Comparison of ENCODE assay signal across 14 cellular contexts in genomic region chr2:54630841-54631497, GRCh38.
DNase-seq lines count a peak whose midpoint lies in the region; ATAC-seq, FAIRE-seq and TF ChIP-seq lines count a peak whose summit lies in the region.
"Had no signal": no experiment of that assay in that cellular context is flagged by ENCODE, and none has a peak within 500 bp of the region (broad histone marks: within the 10 kb centered on the region; RNA-seq: fewer than 3 reads in every experiment).

No MANE protein-coding gene starts in this region.

- FAIRE-seq in pancreas (lab: Jason Lieb, UNC): no peak
- FAIRE-seq: colon had no signal

- H3K27me3 ChIP-seq in ACC112 (ENCODE audit: insufficient read depth, low read length): no peaks in the 10 kb centered on the region
- no peaks in the 10 kb centered on the region for H3K27me3 ChIP-seq in SJSA1 (replicated peaks)
- H3K27me3 ChIP-seq in pancreas: no peaks in the 10 kb centered on the region

- no peak overlapping the region for H3K4me3 ChIP-seq in ACC112 (ENCODE audit: low read depth, low read length)
- no peak overlapping the region for H3K4me3 ChIP-seq in SJSA1
- H3K4me3 ChIP-seq in pancreas: no peak overlapping the region

- H3K4me3 Mint-ChIP-seq in glutamatergic neuron (ENCODE audit: unreplicated experiment): no peak overlapping the region
- H3K4me3 Mint-ChIP-seq: HFFc6 had no signal

- H3K27ac ChIP-seq in ACC112 (ENCODE audit: low read depth, low read length) (peak overlapping the region; percentile 49; the same call in 1 of the 2 replicates), SJSA1 (peak overlapping the region; percentile 88), pancreas (peak overlapping the region; percentile 1 to 83 (median 59))

- H3K9me3 Mint-ChIP-seq in glutamatergic neuron (ENCODE audit: unreplicated experiment): peaks cover 21% of the 10 kb centered on the region
- H3K9me3 Mint-ChIP-seq: HFFc6 had no signal

- H3K4me1 Mint-ChIP-seq in glutamatergic neuron (ENCODE audit: low read depth, unreplicated experiment): peaks cover 18% of the 10 kb centered on the region

- H3K27me3 Mint-ChIP-seq in glutamatergic neuron (ENCODE audit: unreplicated experiment): peaks cover 15% of the 10 kb centered on the region

- DNase-seq in SJSA1 (ENCODE audit: low read depth in 1 of 2, low spot score in 2 of 2) (peak; percentile 50 to 74), glutamatergic neuron (no peak), pancreas (peak in 2 of 6 donors; percentile 43 to 73), HCEC 1CT (no peak)
- no peak for DNase-seq in stimulated activated CD4-positive, alpha-beta T cell treated with anti-CD3 and anti-CD28 coated beads, Interleukin-4, amount 100 ng/mL, for 4 hours
- DNase-seq in activated CD4-positive, alpha-beta T cell treated with anti-CD3 and anti-CD28 coated beads for 48 hours: no peak
- no peak for DNase-seq in stimulated activated naive CD4-positive, alpha-beta T cell treated with Interleukin-2 at 50 U/mL for 16 hours (lab: John Stamatoyannopoulos, UW)
- DNase-seq: activated CD4-positive, alpha-beta T cell treated with anti-CD3 and anti-CD28 coated beads for 4 hours; HFFc6; NCI-H1694; NCI-H774; stimulated activated CD4-positive, alpha-beta T cell treated with anti-CD3 and anti-CD28 coated beads, Interleukin-12 subunit alpha, Interleukin-12 subunit beta, amount 100 ng/mL, for 4 hours had no signal

- H3K79me2 ChIP-seq in ACC112 (ENCODE audit: control insufficient read depth, insufficient read depth, low read length, unreplicated experiment): peaks cover 25% of the 10 kb centered on the region

- peak overlapping the region; percentile 40 for H3K27ac Mint-ChIP-seq in glutamatergic neuron (ENCODE audit: unreplicated experiment)

- intact Hi-C loops in pancreas (cut with DNase I): no loop called here

- peaks cover 25% of the 10 kb centered on the region for H3K36me3 Mint-ChIP-seq in glutamatergic neuron (ENCODE audit: unreplicated experiment)

- H3K9me3 ChIP-seq in SJSA1 (replicated peaks): no peaks in the 10 kb centered on the region
- H3K9me3 ChIP-seq in pancreas: no peaks in the 10 kb centered on the region

- 79% methylated on average over 30 of the region's 30 CpGs for WGBS in pancreas, 2 donors

- H3K4me1 ChIP-seq in ACC112 (ENCODE audit: control insufficient read depth, insufficient read depth, low read length, unreplicated experiment) (peaks cover 56% of the 10 kb centered on the region), SJSA1 (replicated peaks) (peaks cover 66% of the 10 kb centered on the region), pancreas (peaks cover 16 to 38% (median 18%) of the 10 kb centered on the region in 3 donors)

- H2AFZ ChIP-seq in ACC112 (ENCODE audit: low read length, unreplicated experiment): no peak overlapping the region

- TF ChIP-seq CTCF in glutamatergic neuron (IDR thresholded peaks at IDR 0.05; ENCODE audit: partially characterized antibody, unreplicated experiment) (no peak), pancreas (IDR thresholded peaks at IDR 0.05) (no peak)

- no peak for ATAC-seq in pancreas

- peaks cover 55% of the 10 kb centered on the region for H3K36me3 ChIP-seq in ACC112 (ENCODE audit: insufficient read depth, low read length)
- peaks cover 74% of the 10 kb centered on the region for H3K36me3 ChIP-seq in SJSA1
- H3K36me3 ChIP-seq in pancreas: peaks cover 3 to 69% (median 40%) of the 10 kb centered on the region in 3 donors

Comparison
In these comparisons a context has a peak if more than half of its experiments do, and no peak if none do; other contexts are left out.
1. DNase-seq: peak in SJSA1 (2 of 2); none in glutamatergic neuron (single experiment), stimulated activated CD4-positive, alpha-beta T cell treated with anti-CD3 and anti-CD28 coated beads, Interleukin-4, amount 100 ng/mL, for 4 hours (0 of 2), activated CD4-positive, alpha-beta T cell treated with anti-CD3 and anti-CD28 coated beads for 48 hours (single experiment), stimulated activated naive CD4-positive, alpha-beta T cell treated with Interleukin-2 at 50 U/mL for 16 hours (single experiment) and HCEC 1CT (single experiment).
2. Peak in every context shown above with its lines, with median percentiles within 50 percentile points of each other: H3K27ac ChIP-seq.